In the genomic region with DNA sequence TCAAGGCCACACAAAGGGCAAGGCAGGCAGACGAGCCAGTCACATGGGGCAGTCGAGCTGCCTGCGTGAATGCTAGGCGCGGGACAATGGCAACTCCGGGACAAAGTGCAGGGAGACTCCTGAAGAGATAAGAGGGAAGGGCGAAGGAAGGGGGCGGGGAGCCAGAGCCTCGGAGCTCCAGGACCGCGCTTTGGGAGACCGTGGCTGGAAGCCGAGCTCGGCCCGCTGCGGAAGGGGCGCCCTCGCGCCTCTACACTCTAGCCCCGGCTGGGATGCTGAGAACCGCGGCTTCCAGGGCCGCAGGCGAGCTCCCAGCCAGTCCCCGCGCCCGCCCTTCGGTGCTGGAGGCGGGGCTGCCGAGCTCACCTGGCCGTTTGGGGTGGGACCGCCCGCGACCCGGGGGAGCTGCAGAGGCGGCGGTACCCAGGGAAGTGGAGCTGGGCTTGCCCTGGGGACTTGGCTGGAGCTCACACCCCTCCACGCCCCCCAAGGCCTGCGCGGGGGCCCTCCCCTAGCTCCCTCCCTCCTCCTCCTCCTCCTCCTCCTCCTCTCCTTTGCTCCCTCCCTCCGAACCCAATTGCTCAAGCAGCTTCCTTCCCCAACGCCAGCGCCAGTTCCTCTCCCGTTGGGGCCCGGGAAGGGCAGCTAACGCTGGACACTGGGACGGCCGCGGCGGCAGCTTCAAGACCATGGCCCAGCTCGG, we compare ENCODE assay signal across 8 cellular contexts. TPM values are rescaled to one million over a fixed set of nuclear protein-coding genes. Genes with fewer than 3 reads are reported as not detected.
DNase-seq lines count a peak whose midpoint lies in the region; ATAC-seq, FAIRE-seq and TF ChIP-seq lines count a peak whose summit lies in the region.

Gene SOWAHD, plus strand, starts transcription at position 610 of the 703 bp plus-strand sequence. Its CDS starts 80 bp downstream, at position 690.

- H3K27me3 ChIP-seq in H9 (ENCODE audit: insufficient read depth, low read length) (no peaks in the 10 kb centered on the region; the same call in 1 of the 2 replicates), colonic mucosa (no peaks in the 10 kb centered on the region), right lobe of liver (no peaks in the 10 kb centered on the region), stomach smooth muscle (ENCODE audit: control insufficient read depth in 1 of 2, insufficient read depth in 2 of 2, low read length in 2 of 2) (peaks cover 12 to 19% of the 10 kb centered on the region in 2 donors)

- H4K8ac ChIP-seq in H9 (replicated peaks; ENCODE audit: insufficient read length, low read depth, low read length): no peak within 1 kb of the TSS

- POLR2A ChIA-PET in T-cell (lab: Charles Lee): interaction anchor here (0.6 to 1.0 kb wide), 3 partner anchors 34 to 632 kb away, joined by 3 to 4 read pairs (median 3); partner anchors contain the start of gene RPL39 (in 1 of the 2)

- no peak within 1 kb of the TSS for H2AK5ac ChIP-seq in H9 (ENCODE audit: insufficient read length, low read length)

- no peak for TF ChIP-seq POLR2A in right lobe of liver (IDR thresholded peaks at IDR 0.05)

- no peak within 1 kb of the TSS for H4K91ac ChIP-seq in H9 (ENCODE audit: insufficient read length, low read depth, low read length)

- H2BK12ac ChIP-seq in H9 (ENCODE audit: insufficient read length, low read depth, low read length): no peak within 1 kb of the TSS

- H3K27ac ChIP-seq in H9 (ENCODE audit: insufficient read length, low read depth, low read length) (no peak within 1 kb of the TSS), colonic mucosa (peak within 1 kb of the TSS; percentile 88), right lobe of liver (no peak within 1 kb of the TSS), stomach smooth muscle (ENCODE audit: low read length) (no peak within 1 kb of the TSS)

- no peak within 1 kb of the TSS for H2BK5ac ChIP-seq in H9 (ENCODE audit: insufficient read length, low read length)

- peaks cover 2% of the 10 kb centered on the region for H3K23me2 ChIP-seq in H9 (ENCODE audit: insufficient read length, low read depth, low read length, poor library complexity, severe bottlenecking)

- H3K27ac Mint-ChIP-seq in H9 (peak within 1 kb of the TSS; percentile 82 to 98 (median 92); a peak in 6 of 7 replicates), T-cell (peak within 1 kb of the TSS; percentile 95 to 97)

- H3T11ph ChIP-seq in H9 (ENCODE audit: low read length): no peak within 1 kb of the TSS

- ATAC-seq in T-cell (replicated peaks in 1 of 4): peak; percentile 30 to 44 (median 36)
- ATAC-seq in right lobe of liver: peak; percentile 46 to 58 (median 55)

- no peak within 1 kb of the TSS for H2BK20ac ChIP-seq in H9 (ENCODE audit: low read depth, low read length, poor library complexity, severe bottlenecking)

- H3K23ac ChIP-seq in H9 (ENCODE audit: insufficient read length, low read depth, low read length): no peak within 1 kb of the TSS

- peaks cover 15% of the 10 kb centered on the region for H3K9me3 ChIP-seq in H9 (ENCODE audit: control insufficient read depth, low read depth, low read length)
- H3K9me3 ChIP-seq in colonic mucosa: no peaks in the 10 kb centered on the region
- H3K9me3 ChIP-seq in right lobe of liver: no peaks in the 10 kb centered on the region
- no peaks in the 10 kb centered on the region for H3K9me3 ChIP-seq in stomach smooth muscle (ENCODE audit: control insufficient read depth in 2 of 2, low read length in 2 of 2)

- H3K56ac ChIP-seq in H9 (ENCODE audit: insufficient read length, low read depth, low read length): no peak within 1 kb of the TSS

- H3K4me3 Mint-ChIP-seq in H9 (peak within 1 kb of the TSS; percentile 77 to 89), T-cell (peak within 1 kb of the TSS; percentile 75 to 82 (median 81))

- H3K4me2 ChIP-seq in H9 (ENCODE audit: insufficient read depth, insufficient read length, low read length): peak within 1 kb of the TSS; percentile 48

- no peak within 1 kb of the TSS for H3K9ac ChIP-seq in H9 (ENCODE audit: extremely low read depth, insufficient read length, low read length)
- peak within 1 kb of the TSS; percentile 59 to 63 for H3K9ac ChIP-seq in colonic mucosa (ENCODE audit: low read depth in 2 of 2, low read length in 2 of 2)
- H3K9ac ChIP-seq in stomach smooth muscle (ENCODE audit: low read length in 2 of 2): no peak within 1 kb of the TSS

- H3K4me1 Mint-ChIP-seq in H9 (peaks cover 26 to 31% of the 10 kb centered on the region in 2 experiments), T-cell (peaks cover 52 to 60% (median 58%) of the 10 kb centered on the region in 3 donors)

- H2BK15ac ChIP-seq in H9 (ENCODE audit: low read depth, low read length): no peak within 1 kb of the TSS

- no peak within 1 kb of the TSS for H3K18ac ChIP-seq in H9 (ENCODE audit: insufficient read length, low read depth, low read length)

- no peak for FAIRE-seq in urothelium cell line (lab: Jason Lieb, UNC)

- no peak within 1 kb of the TSS for H2AFZ ChIP-seq in H9 (ENCODE audit: low read length)

- no CpG with 5 or more reads among the region's 51 CpGs for WGBS in H9 (ENCODE audit: extremely low coverage, insufficient read length, low lambda C conversion rate)
- WGBS in right lobe of liver (ENCODE audit: insufficient coverage, low coverage, low lambda C conversion rate, missing lambda C conversion rate): 47% methylated on average over 23 of the region's 51 CpGs

- no peak within 1 kb of the TSS for H3K4ac ChIP-seq in H9 (ENCODE audit: low read depth, low read length)

- H2BK120ac ChIP-seq in H9 (ENCODE audit: low read depth, low read length, poor library complexity, severe bottlenecking): no peak within 1 kb of the TSS

- H3K79me1 ChIP-seq in H9 (ENCODE audit: insufficient read depth, low read depth, low read length, poor library complexity, severe bottlenecking): no peaks in the 10 kb centered on the region

- peaks cover 2% of the 10 kb centered on the region; the same call in 1 of the 2 replicates for H3K4me1 ChIP-seq in H9 (ENCODE audit: insufficient read depth, low read length)
- H3K4me1 ChIP-seq in colonic mucosa: no peaks in the 10 kb centered on the region
- H3K4me1 ChIP-seq in right lobe of liver: no peaks in the 10 kb centered on the region
- H3K4me1 ChIP-seq in stomach smooth muscle (ENCODE audit: control insufficient read depth, insufficient read depth, low read length): peaks cover 9% of the 10 kb centered on the region

- H3K79me2 ChIP-seq in H9 (ENCODE audit: insufficient read depth, low read length): no peaks in the 10 kb centered on the region

- TF ChIP-seq CTCF in H9 (conservative IDR thresholded peaks at IDR 0.05) (no peak), colonic mucosa (IDR thresholded peaks at IDR 0.05) (no peak), right lobe of liver (IDR thresholded peaks at IDR 0.05) (no peak)

- H3K14ac ChIP-seq in H9 (ENCODE audit: insufficient read depth, low read length): no peak within 1 kb of the TSS

- CTCF ChIA-PET in T-cell (lab: Charles Lee): interaction anchor here (0.6 to 1.4 kb wide), 3 partner anchors 10 to 290 kb away, joined by 3 to 4 read pairs (median 3); partner anchors contain the start of genes RPL39 (in 1 of the 2) and SLC25A5 (in 1 of the 2)

- DNase-seq in AG20443 (ENCODE audit: low spot score): peak; percentile 26
- DNase-seq in H9: peak; percentile 73
- DNase-seq in T-cell: peak in 12 of 34 experiments; percentile 6 to 37 (median 19)
- peak; percentile 78 for DNase-seq in colonic mucosa
- peak; percentile 45 to 64 (median 50) for DNase-seq in right lobe of liver
- DNase-seq in urothelium cell line (ENCODE audit: low spot score): no peak
- DNase-seq in COR-L47 (lab: John Stamatoyannopoulos, UW): no peak

- no peak within 1 kb of the TSS for H4K5ac ChIP-seq in H9 (ENCODE audit: insufficient read length, low read depth, low read length)

- peaks cover 59 to 68% of the 10 kb centered on the region in 2 experiments for H3K9me3 Mint-ChIP-seq in H9
- H3K9me3 Mint-ChIP-seq in T-cell: no peaks in the 10 kb centered on the region

- H3K27me3 Mint-ChIP-seq in H9 (ENCODE audit: low read depth) (peaks cover 29% of the 10 kb centered on the region), T-cell (no peaks in the 10 kb centered on the region)

- H3K36me3 Mint-ChIP-seq in H9 (ENCODE audit: insufficient read depth in 1 of 3, low read depth in 3 of 3): no peaks in the 10 kb centered on the region; a peak in 3 of 7 replicates
- no peaks in the 10 kb centered on the region for H3K36me3 Mint-ChIP-seq in T-cell

- no peaks in the 10 kb centered on the region for H3K36me3 ChIP-seq in colonic mucosa
- H3K36me3 ChIP-seq in right lobe of liver: no peaks in the 10 kb centered on the region
- H3K36me3 ChIP-seq in stomach smooth muscle (ENCODE audit: control insufficient read depth in 2 of 2, insufficient read depth in 2 of 2, low read length in 2 of 2): no peaks in the 10 kb centered on the region

- H4K20me1 ChIP-seq in H9 (ENCODE audit: control insufficient read depth, insufficient read depth, insufficient read length): no peaks in the 10 kb centered on the region

- intact Hi-C loops in colonic mucosa (cut with DNase I) (no loop called here), right lobe of liver (cut with DNase I) (no loop called here)

- H3K4me3 ChIP-seq in colonic mucosa (peak within 1 kb of the TSS; percentile 52), right lobe of liver (peak within 1 kb of the TSS; percentile 39 to 56 (median 40)), stomach smooth muscle (ENCODE audit: low read length in 2 of 2) (peak within 1 kb of the TSS; percentile 19 to 66)

RNA-seq across cellular contexts. Expression of gene SOWAHD, which starts in this region (rescaled TPM):
- total RNA-seq in H9 (2021) (0.92 and 0.98 TPM in 2 replicates), T-cell (1 to 10 TPM in 3 of 5 donors, under 1 TPM in 1, not detected in 1; 0.48 to 2.2 (median 1.6) TPM), colonic mucosa (1 to 10 TPM; 3.2 to 4.9 TPM), right lobe of liver (1 to 10 TPM in 1 of 6 experiments, under 1 TPM in 4, not detected in 1; 0.19 to 1.2 (median 0.29) TPM)

Comparison
In these comparisons a context has a peak if more than half of its experiments do, and no peak if none do; other contexts are left out.
1. Peak in DNase-seq and H3K4me2 ChIP-seq in H9; RNA of the gene not detected or under 1 TPM.
2. DNase-seq: peak in AG20443 (single experiment), colonic mucosa (single experiment) and right lobe of liver (3 of 3); none in urothelium cell line (single experiment) and COR-L47 (single experiment).
3. H3K9ac ChIP-seq: peak in colonic mucosa (2 of 2); none in H9 (single experiment) and stomach smooth muscle (0 of 2).
4. Peak in every context shown above with its lines, with median percentiles within 50 percentile points of each other: H3K4me3 ChIP-seq.